9 cellular contexts compared by ENCODE assay signal in genomic region chr17:73645050-73645871, GRCh38. TPM values are rescaled to one million over a fixed set of nuclear protein-coding genes. Genes with fewer than 3 reads are reported as not detected.
DNase-seq lines count a peak whose midpoint lies in the region; ATAC-seq and TF ChIP-seq lines count a peak whose summit lies in the region.
"Had no signal": no experiment of that assay in that cellular context is flagged by ENCODE, and none has a peak within 500 bp of the region (broad histone marks: within the 10 kb centered on the region; RNA-seq: fewer than 3 reads in every experiment).

No MANE protein-coding gene starts in this region.

- H3K27me3 Mint-ChIP-seq in GM23338 (ENCODE audit: insufficient read depth, low read depth, poor library complexity), result peaks cover 57% of the 10 kb centered on the region

- intact Hi-C loops in ascending aorta (cut with DNase I), result loop anchor here (10.0 kb wide), 1 partner anchor 810 kb away; no protein-coding TSS in a partner anchor

- ATAC-seq in GM23338, result peak; percentile 40
- no peak for ATAC-seq in HG03159 (IDR thresholded peaks at IDR 0.05; ENCODE audit: unreplicated experiment)
- no peak for ATAC-seq in GM21786 (IDR thresholded peaks at IDR 0.05; ENCODE audit: unreplicated experiment)
- no peak for ATAC-seq in HG02759 (IDR thresholded peaks at IDR 0.05; ENCODE audit: unreplicated experiment)

- H3K9me3 Mint-ChIP-seq in GM23338, result no peaks in the 10 kb centered on the region

- peaks cover 39% of the 10 kb centered on the region for H3K4me1 Mint-ChIP-seq in GM23338

- peak in 1 of 2 experiments; percentile 35; a peak in 2 of 4 replicates for TF ChIP-seq CTCF in GM23338 (conservative IDR thresholded peaks at IDR 0.05; ENCODE audit: low read depth in 2 of 2)
- peak in 1 of 3 experiments; percentile 6 for TF ChIP-seq CTCF in ascending aorta (IDR thresholded peaks at IDR 0.05)

- no peak overlapping the region for H3K27ac Mint-ChIP-seq in GM23338

- H3K27ac ChIP-seq in GM23338 (ENCODE audit: low read depth) (no peak overlapping the region), ascending aorta (peak overlapping the region in 1 of 2 donors; percentile 66), skin epidermis (no peak overlapping the region)
- H3K27ac ChIP-seq: neutrophil had no signal

- peak overlapping the region; percentile 98 for H2AFZ ChIP-seq in GM23338

- H3K27me3 ChIP-seq in GM23338 (ENCODE audit: insufficient read depth) (peaks cover 72% of the 10 kb centered on the region), NT2/D1 (ENCODE audit: insufficient read depth, insufficient read length) (peaks cover 18% of the 10 kb centered on the region), ascending aorta (no peaks in the 10 kb centered on the region)

- H3K79me2 ChIP-seq in GM23338 (replicated peaks; ENCODE audit: insufficient read depth), result 0 out of 2 replicates have a peak, but pooled peaks cover 4% of the 10 kb centered on the region

- H3K4me3 ChIP-seq in GM23338 (peak overlapping the region; percentile 81), NT2/D1 (ENCODE audit: insufficient read length, low read depth) (peak overlapping the region; percentile 82), ascending aorta (peak overlapping the region; percentile 61 to 76), skin epidermis (peak overlapping the region in 6 of 7 experiments; percentile 40 to 53 (median 44))

- no peaks in the 10 kb centered on the region for H3F3A ChIP-seq in GM23338 (replicated peaks; ENCODE audit: low read depth)

- H3K36me3 ChIP-seq in GM23338 (ENCODE audit: insufficient read depth) (no peaks in the 10 kb centered on the region), NT2/D1 (ENCODE audit: insufficient read depth, insufficient read length, low read length) (no peaks in the 10 kb centered on the region), ascending aorta (no peaks in the 10 kb centered on the region)
- H3K36me3 ChIP-seq: neutrophil had no signal

- DNase-seq in GM23338 (ENCODE audit: low spot score) (peak; percentile 75), NT2/D1 (ENCODE audit: low read depth, low spot score) (no peak), ascending aorta (ENCODE audit: low spot score in 2 of 2) (no peak), iPS-NIHi7 (ENCODE audit: extremely low spot score) (peak; percentile 78)

- no peaks in the 10 kb centered on the region for H3K9me2 ChIP-seq in GM23338 (ENCODE audit: insufficient read depth)

- H3K36me3 Mint-ChIP-seq in GM23338 (ENCODE audit: low read depth), result no peaks in the 10 kb centered on the region

- peak overlapping the region; percentile 94 for H3K9ac ChIP-seq in NT2/D1 (ENCODE audit: insufficient read length, low read depth)

- peaks cover 4% of the 10 kb centered on the region; the same call in 1 of the 2 replicates for H4K20me1 ChIP-seq in GM23338 (replicated peaks; ENCODE audit: insufficient read depth)

- peak overlapping the region; percentile 92 for H3K4me2 ChIP-seq in GM23338

- peak overlapping the region; percentile 73 for H3K4me3 Mint-ChIP-seq in GM23338

- peaks cover 10% of the 10 kb centered on the region; the same call in 1 of the 2 replicates for H3K4me1 ChIP-seq in GM23338 (ENCODE audit: insufficient read depth)
- H3K4me1 ChIP-seq in NT2/D1 (ENCODE audit: insufficient read depth, insufficient read length), result peaks cover 17% of the 10 kb centered on the region
- peaks cover 6 to 18% of the 10 kb centered on the region in 2 donors for H3K4me1 ChIP-seq in ascending aorta

- H3K9me3 ChIP-seq in NT2/D1 (ENCODE audit: insufficient read depth, low read length) (no peaks in the 10 kb centered on the region), ascending aorta (no peaks in the 10 kb centered on the region)
- H3K9me3 ChIP-seq: neutrophil had no signal

TF ChIP-seq in GM23338, 12 proteins besides CTCF, POLR2A, EP300 and RAD21:
- TF ChIP-seq ZNF114 (CRISPR knock-in tag; IDR thresholded peaks at IDR 0.05) (no peak), EZH2phosphoT487 (IDR thresholded peaks at IDR 0.05; ENCODE audit: unreplicated experiment) (no peak), ZNF331 (CRISPR knock-in tag; IDR thresholded peaks at IDR 0.05; ENCODE audit: low read depth) (no peak), POLR2AphosphoS5 (IDR thresholded peaks at IDR 0.05; ENCODE audit: low read depth) (no peak), NANOG (IDR thresholded peaks at IDR 0.05; ENCODE audit: borderline replicate concordance) (no peak), JUNB (IDR thresholded peaks at IDR 0.05; ENCODE audit: unreplicated experiment) (no peak), ZNF462 (CRISPR knock-in tag; IDR thresholded peaks at IDR 0.05) (no peak), EZH2 (IDR thresholded peaks at IDR 0.05; ENCODE audit: low read depth, unreplicated experiment) (peak; percentile 68)

RNA-seq across cellular contexts. Expression of gene SDK2, which starts 1.0 kb away (rescaled TPM):
- 3.7 and 5.1 TPM in 2 replicates for total RNA-seq in GM23338 (2014; rRNA removed; shearing (Covaris generic))
- polyA plus RNA-seq in GM23338 (2016; fragmentation: Nextera tagmentation; extraction: Ambion mirVana), result 0.74 and 0.99 TPM in 2 replicates
- 8.1 TPM for total RNA-seq in ascending aorta

Comparison
In these comparisons a context has a peak if more than half of its experiments do, and no peak if none do; other contexts are left out.
1. DNase-seq: peak in GM23338 (single experiment) and iPS-NIHi7 (single experiment); none in NT2/D1 (single experiment) and ascending aorta (0 of 2).
2. Peak in every context shown above with its lines, with median percentiles within 50 percentile points of each other: H3K4me3 ChIP-seq.